In the genomic region with DNA sequence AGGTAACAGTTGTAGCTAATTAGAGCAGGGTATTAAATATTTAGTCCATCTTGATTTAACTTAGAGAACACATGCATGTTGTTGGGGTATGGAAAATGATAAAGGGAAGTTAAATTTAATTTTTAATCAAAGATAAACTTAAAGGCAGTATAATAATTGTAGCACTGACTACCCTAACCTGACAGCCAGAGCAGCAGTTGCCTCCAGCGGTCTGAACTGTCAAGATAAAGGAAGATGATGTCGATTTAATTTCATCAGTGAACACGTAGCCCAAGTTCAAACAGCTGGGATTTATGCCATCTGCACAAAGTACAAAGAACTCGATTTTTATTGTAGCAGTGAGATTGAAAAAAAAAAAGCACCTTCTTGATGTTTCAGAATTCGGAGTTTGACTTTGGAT, we compare ENCODE assay signal across 16 cellular contexts.
DNase-seq lines count a peak whose midpoint lies in the region; ATAC-seq and TF ChIP-seq lines count a peak whose summit lies in the region.
"Had no signal": no experiment of that assay in that cellular context is flagged by ENCODE, and none has a peak within 500 bp of the region (broad histone marks: within the 10 kb centered on the region; RNA-seq: fewer than 3 reads in every experiment).

No MANE protein-coding gene starts in this region.

- no peak overlapping the region for H3K4me2 ChIP-seq in neural cell (ENCODE audit: low read length)

- H3K4me3 Mint-ChIP-seq in brain, result peak overlapping the region in 1 of 5 experiments; percentile 3
- H3K4me3 Mint-ChIP-seq in WTC11, result no peak overlapping the region
- H3K4me3 Mint-ChIP-seq: CD4-positive, alpha-beta T cell; H9; IgD-negative memory B cell had no signal

- no peaks in the 10 kb centered on the region for H4K20me1 ChIP-seq in neural cell (ENCODE audit: insufficient read depth)

- peaks cover 6% of the 10 kb centered on the region for H3F3A ChIP-seq in neural cell (ENCODE audit: insufficient read depth, low read length, poor library complexity, severe bottlenecking)

- peak overlapping the region; percentile 40 for H3K27ac ChIP-seq in neural cell (ENCODE audit: low read length)
- H3K27ac ChIP-seq: C4-2B had no signal

- H3K9me3 ChIP-seq in BE2C (no peaks in the 10 kb centered on the region), neural cell (ENCODE audit: low read length) (no peaks in the 10 kb centered on the region)
- H3K9me3 ChIP-seq: Caco-2 had no signal

- TF ChIP-seq CTCF in BE2C (IDR thresholded peaks at IDR 0.05; ENCODE audit: low read depth, low read length) (no peak), brain (conservative IDR thresholded peaks at IDR 0.05) (no peak), neural cell (IDR thresholded peaks at IDR 0.05; ENCODE audit: poor library complexity, severe bottlenecking) (no peak), WTC11 (IDR thresholded peaks at IDR 0.05) (no peak)

- H3K27me3 ChIP-seq in BE2C (no peaks in the 10 kb centered on the region), neural cell (ENCODE audit: insufficient read depth, low read depth, low read length) (no peaks in the 10 kb centered on the region)

- 0 out of 2 replicates have a peak, but pooled peaks cover 4% of the 10 kb centered on the region for H3K4me1 ChIP-seq in BE2C
- H3K4me1 ChIP-seq: Caco-2 had no signal

- H3K9me2 ChIP-seq in neural cell (ENCODE audit: insufficient read depth, low read length), result no peaks in the 10 kb centered on the region

- TF ChIP-seq EP300 in neural cell (conservative IDR thresholded peaks at IDR 0.05; ENCODE audit: poor library complexity, severe bottlenecking), result no peak

- peaks cover 46% of the 10 kb centered on the region for H3K4me1 Mint-ChIP-seq in brain
- peaks cover 23% of the 10 kb centered on the region for H3K4me1 Mint-ChIP-seq in WTC11
- H3K4me1 Mint-ChIP-seq: IgD-negative memory B cell had no signal

- H3K9ac ChIP-seq in neural cell (ENCODE audit: low read length), result no peak overlapping the region

- CTCF ChIA-PET in WTC11 (lab: Charles Lee), result no interaction called here

- H3K27me3 Mint-ChIP-seq in brain, result peaks cover 4% of the 10 kb centered on the region
- no peaks in the 10 kb centered on the region for H3K27me3 Mint-ChIP-seq in WTC11 (ENCODE audit: low read depth)
- H3K27me3 Mint-ChIP-seq: CD4-positive, alpha-beta T cell; IgD-negative memory B cell had no signal

- no peak overlapping the region for H2AFZ ChIP-seq in neural cell (ENCODE audit: low read depth, low read length)

- H3K36me3 ChIP-seq in BE2C (no peaks in the 10 kb centered on the region), neural cell (ENCODE audit: insufficient read depth, low read length) (no peaks in the 10 kb centered on the region)

- H3K36me3 Mint-ChIP-seq in brain, result peaks cover 4% of the 10 kb centered on the region
- H3K36me3 Mint-ChIP-seq in WTC11, result peaks cover 6% of the 10 kb centered on the region
- H3K36me3 Mint-ChIP-seq: IgD-negative memory B cell had no signal

- H3K9me3 Mint-ChIP-seq in brain (peaks cover 7 to 11% (median 11%) of the 10 kb centered on the region in 5 experiments), WTC11 (peaks cover 6% of the 10 kb centered on the region)

- no peak for ATAC-seq in WTC11
- no peak for ATAC-seq in HG03460 (IDR thresholded peaks at IDR 0.05; ENCODE audit: unreplicated experiment)
- ATAC-seq: GM12878, HepG2 had no signal

- DNase-seq in BE2C (peak; percentile 32), NCI-H69 (lab: John Stamatoyannopoulos, UW) (peak; percentile 35), WTC11 (ENCODE audit: low spot score) (no peak)
- DNase-seq: ACHN; Caco-2; CD4-positive, alpha-beta T cell; DND-41; EL; H9 had no signal

- H3K27ac Mint-ChIP-seq in brain (peak overlapping the region in 4 of 5 experiments; percentile 39 to 83 (median 67)), WTC11 (no peak overlapping the region)
- H3K27ac Mint-ChIP-seq: CD4-positive, alpha-beta T cell; H9; IgD-negative memory B cell had no signal

- no peak for TF ChIP-seq RAD21 in neural cell (conservative IDR thresholded peaks at IDR 0.05)

- H3K4me3 ChIP-seq in BE2C (ENCODE audit: low read depth, low read length) (no peak overlapping the region), neural cell (ENCODE audit: low read length) (no peak overlapping the region)
- H3K4me3 ChIP-seq: GM12878 had no signal

- no peaks in the 10 kb centered on the region for H3K79me2 ChIP-seq in neural cell (replicated peaks; ENCODE audit: insufficient read depth, low read length)

- POLR2A ChIA-PET in WTC11 (lab: Charles Lee), result no interaction called here

TF ChIP-seq in neural cell, 6 proteins besides CTCF, POLR2A, EP300 and RAD21:
- TF ChIP-seq EZH2 (IDR thresholded peaks at IDR 0.05; ENCODE audit: borderline replicate concordance, insufficient read depth, low read length, poor library complexity, severe bottlenecking) (no peak), SMC3 (conservative IDR thresholded peaks at IDR 0.05; ENCODE audit: poor library complexity) (no peak), TAF1 (IDR thresholded peaks at IDR 0.05; ENCODE audit: low read depth) (no peak), POLR2AphosphoS5 (IDR thresholded peaks at IDR 0.05) (no peak), MXI1 (conservative IDR thresholded peaks at IDR 0.05; ENCODE audit: poor library complexity, severe bottlenecking) (no peak)
- TF ChIP-seq, protein P1, sequence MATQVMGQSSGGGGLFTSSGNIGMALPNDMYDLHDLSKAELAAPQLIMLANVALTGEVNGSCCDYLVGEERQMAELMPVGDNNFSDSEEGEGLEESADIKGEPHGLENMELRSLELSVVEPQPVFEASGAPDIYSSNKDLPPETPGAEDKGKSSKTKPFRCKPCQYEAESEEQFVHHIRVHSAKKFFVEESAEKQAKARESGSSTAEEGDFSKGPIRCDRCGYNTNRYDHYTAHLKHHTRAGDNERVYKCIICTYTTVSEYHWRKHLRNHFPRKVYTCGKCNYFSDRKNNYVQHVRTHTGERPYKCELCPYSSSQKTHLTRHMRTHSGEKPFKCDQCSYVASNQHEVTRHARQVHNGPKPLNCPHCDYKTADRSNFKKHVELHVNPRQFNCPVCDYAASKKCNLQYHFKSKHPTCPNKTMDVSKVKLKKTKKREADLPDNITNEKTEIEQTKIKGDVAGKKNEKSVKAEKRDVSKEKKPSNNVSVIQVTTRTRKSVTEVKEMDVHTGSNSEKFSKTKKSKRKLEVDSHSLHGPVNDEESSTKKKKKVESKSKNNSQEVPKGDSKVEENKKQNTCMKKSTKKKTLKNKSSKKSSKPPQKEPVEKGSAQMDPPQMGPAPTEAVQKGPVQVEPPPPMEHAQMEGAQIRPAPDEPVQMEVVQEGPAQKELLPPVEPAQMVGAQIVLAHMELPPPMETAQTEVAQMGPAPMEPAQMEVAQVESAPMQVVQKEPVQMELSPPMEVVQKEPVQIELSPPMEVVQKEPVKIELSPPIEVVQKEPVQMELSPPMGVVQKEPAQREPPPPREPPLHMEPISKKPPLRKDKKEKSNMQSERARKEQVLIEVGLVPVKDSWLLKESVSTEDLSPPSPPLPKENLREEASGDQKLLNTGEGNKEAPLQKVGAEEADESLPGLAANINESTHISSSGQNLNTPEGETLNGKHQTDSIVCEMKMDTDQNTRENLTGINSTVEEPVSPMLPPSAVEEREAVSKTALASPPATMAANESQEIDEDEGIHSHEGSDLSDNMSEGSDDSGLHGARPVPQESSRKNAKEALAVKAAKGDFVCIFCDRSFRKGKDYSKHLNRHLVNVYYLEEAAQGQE (IDR thresholded peaks at IDR 0.05; ENCODE audit: borderline replicate concordance), result no peak

TF ChIP-seq in WTC11, 78 proteins besides CTCF, POLR2A, EP300 and RAD21 (continues in another document):
- TF ChIP-seq, protein P2, sequence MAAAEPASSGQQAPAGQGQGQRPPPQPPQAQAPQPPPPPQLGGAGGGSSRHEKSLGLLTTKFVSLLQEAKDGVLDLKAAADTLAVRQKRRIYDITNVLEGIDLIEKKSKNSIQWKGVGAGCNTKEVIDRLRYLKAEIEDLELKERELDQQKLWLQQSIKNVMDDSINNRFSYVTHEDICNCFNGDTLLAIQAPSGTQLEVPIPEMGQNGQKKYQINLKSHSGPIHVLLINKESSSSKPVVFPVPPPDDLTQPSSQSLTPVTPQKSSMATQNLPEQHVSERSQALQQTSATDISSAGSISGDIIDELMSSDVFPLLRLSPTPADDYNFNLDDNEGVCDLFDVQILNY (CRISPR knock-in tag; IDR thresholded peaks at IDR 0.05), result no peak
- no peak for TF ChIP-seq EMX1 (CRISPR knock-in tag; IDR thresholded peaks at IDR 0.05)
- no peak for TF ChIP-seq ZNF263 (CRISPR knock-in tag; IDR thresholded peaks at IDR 0.05; ENCODE audit: low read depth)
- no peak for TF ChIP-seq CREB1 (CRISPR knock-in tag; IDR thresholded peaks at IDR 0.05)
- TF ChIP-seq, protein P3, sequence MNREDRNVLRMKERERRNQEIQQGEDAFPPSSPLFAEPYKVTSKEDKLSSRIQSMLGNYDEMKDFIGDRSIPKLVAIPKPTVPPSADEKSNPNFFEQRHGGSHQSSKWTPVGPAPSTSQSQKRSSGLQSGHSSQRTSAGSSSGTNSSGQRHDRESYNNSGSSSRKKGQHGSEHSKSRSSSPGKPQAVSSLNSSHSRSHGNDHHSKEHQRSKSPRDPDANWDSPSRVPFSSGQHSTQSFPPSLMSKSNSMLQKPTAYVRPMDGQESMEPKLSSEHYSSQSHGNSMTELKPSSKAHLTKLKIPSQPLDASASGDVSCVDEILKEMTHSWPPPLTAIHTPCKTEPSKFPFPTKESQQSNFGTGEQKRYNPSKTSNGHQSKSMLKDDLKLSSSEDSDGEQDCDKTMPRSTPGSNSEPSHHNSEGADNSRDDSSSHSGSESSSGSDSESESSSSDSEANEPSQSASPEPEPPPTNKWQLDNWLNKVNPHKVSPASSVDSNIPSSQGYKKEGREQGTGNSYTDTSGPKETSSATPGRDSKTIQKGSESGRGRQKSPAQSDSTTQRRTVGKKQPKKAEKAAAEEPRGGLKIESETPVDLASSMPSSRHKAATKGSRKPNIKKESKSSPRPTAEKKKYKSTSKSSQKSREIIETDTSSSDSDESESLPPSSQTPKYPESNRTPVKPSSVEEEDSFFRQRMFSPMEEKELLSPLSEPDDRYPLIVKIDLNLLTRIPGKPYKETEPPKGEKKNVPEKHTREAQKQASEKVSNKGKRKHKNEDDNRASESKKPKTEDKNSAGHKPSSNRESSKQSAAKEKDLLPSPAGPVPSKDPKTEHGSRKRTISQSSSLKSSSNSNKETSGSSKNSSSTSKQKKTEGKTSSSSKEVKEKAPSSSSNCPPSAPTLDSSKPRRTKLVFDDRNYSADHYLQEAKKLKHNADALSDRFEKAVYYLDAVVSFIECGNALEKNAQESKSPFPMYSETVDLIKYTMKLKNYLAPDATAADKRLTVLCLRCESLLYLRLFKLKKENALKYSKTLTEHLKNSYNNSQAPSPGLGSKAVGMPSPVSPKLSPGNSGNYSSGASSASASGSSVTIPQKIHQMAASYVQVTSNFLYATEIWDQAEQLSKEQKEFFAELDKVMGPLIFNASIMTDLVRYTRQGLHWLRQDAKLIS (CRISPR knock-in tag; IDR thresholded peaks at IDR 0.05; ENCODE audit: borderline replicate concordance), result no peak
